In genomic region chr10:323651-324293, GRCh38 we compare ENCODE assay signal across 8 cellular contexts.
DNase-seq lines count a peak whose midpoint lies in the region; ATAC-seq and TF ChIP-seq lines count a peak whose summit lies in the region.

No MANE protein-coding gene starts in this region.

- no peak for TF ChIP-seq EP300 in gastroesophageal sphincter (IDR thresholded peaks at IDR 0.05)

- TF ChIP-seq POLR2A in gastroesophageal sphincter (IDR thresholded peaks at IDR 0.05), result no peak

- H3K9ac ChIP-seq in GM23248 (peak overlapping the region; percentile 78), MM.1S (ENCODE audit: low read length) (no peak overlapping the region)

- peak; percentile 97 for DNase-seq in ELR (ENCODE audit: low read depth)
- DNase-seq in GM23248, result peak; percentile 99
- DNase-seq in M059J (ENCODE audit: low read depth), result peak; percentile 87
- DNase-seq in activated T-cell treated with anti-CD3 and anti-CD28 coated beads, Interleukin-2, amount 50 U/mL, for 1 hour, result peak; percentile 36
- peak; percentile 78 for DNase-seq in retinal pigment epithelial cell (ENCODE audit: low read depth)
- no peak for DNase-seq in MM.1S
- DNase-seq in superior temporal gyrus (ENCODE audit: extremely low spot score), result no peak

- H3F3A ChIP-seq in GM23248 (ENCODE audit: insufficient read depth), result peaks cover 10% of the 10 kb centered on the region; the same call in 1 of the 2 replicates
- H3F3A ChIP-seq in MM.1S (ENCODE audit: insufficient read depth, low read length), result no peaks in the 10 kb centered on the region

- H3K27ac ChIP-seq in GM23248 (peak overlapping the region; percentile 91), gastroesophageal sphincter (peak overlapping the region in 3 of 4 donors; percentile 70 to 77 (median 74)), MM.1S (ENCODE audit: low read length) (no peak overlapping the region)

- peak overlapping the region; percentile 82 for H3K4me2 ChIP-seq in GM23248 (ENCODE audit: unreplicated experiment)
- H3K4me2 ChIP-seq in MM.1S (ENCODE audit: low read depth, low read length), result no peak overlapping the region

- H3K4me3 ChIP-seq in GM23248, result peak overlapping the region; percentile 66
- H3K4me3 ChIP-seq in gastroesophageal sphincter, result peak overlapping the region in 1 of 2 donors; percentile 15
- no peak overlapping the region for H3K4me3 ChIP-seq in retinal pigment epithelial cell (ENCODE audit: low read length)
- no peak overlapping the region for H3K4me3 ChIP-seq in MM.1S (ENCODE audit: low read length)

- whole genome bisulfite sequencing in GM23248 (ENCODE audit: low coverage in 1 of 2, low lambda C conversion rate in 2 of 2, missing lambda C conversion rate in 2 of 2), 2 experiments, result 1 to 2% methylated on average over 15 of the region's 15 CpGs
- WGBS in gastroesophageal sphincter (ENCODE audit: low coverage in 1 of 2), 2 donors, result 7 to 25% methylated on average over 14 to 15 of the region's 15 CpGs

- H3K36me3 ChIP-seq in GM23248 (ENCODE audit: low read depth) (0 out of 2 replicates have a peak, but pooled peaks cover 9% of the 10 kb centered on the region), gastroesophageal sphincter (peaks cover 0 to 59% of the 10 kb centered on the region in 2 donors), MM.1S (replicated peaks; ENCODE audit: insufficient read depth, low read length) (no peaks in the 10 kb centered on the region)

- no peaks in the 10 kb centered on the region for H4K20me1 ChIP-seq in GM23248 (ENCODE audit: insufficient read depth)
- no peaks in the 10 kb centered on the region for H4K20me1 ChIP-seq in MM.1S (ENCODE audit: insufficient read depth, low read length)

- H3K9me2 ChIP-seq in GM23248 (ENCODE audit: insufficient read depth) (no peaks in the 10 kb centered on the region), MM.1S (replicated peaks; ENCODE audit: insufficient read depth, low read length) (no peaks in the 10 kb centered on the region)

- no peaks in the 10 kb centered on the region for H3K27me3 ChIP-seq in GM23248 (replicated peaks; ENCODE audit: insufficient read depth)
- no peaks in the 10 kb centered on the region for H3K27me3 ChIP-seq in gastroesophageal sphincter
- no peaks in the 10 kb centered on the region for H3K27me3 ChIP-seq in MM.1S (replicated peaks; ENCODE audit: insufficient read depth, low read length)

- peaks cover 10% of the 10 kb centered on the region for H3K4me1 ChIP-seq in GM23248 (ENCODE audit: insufficient read depth)
- H3K4me1 ChIP-seq in gastroesophageal sphincter, result peaks cover 0 to 16% (median 5%) of the 10 kb centered on the region in 3 donors
- H3K4me1 ChIP-seq in MM.1S (ENCODE audit: low read length), result no peaks in the 10 kb centered on the region

- H2AFZ ChIP-seq in GM23248 (0 out of 2 replicates have a peak overlapping the region, but pooled peaks have one; percentile 47), MM.1S (ENCODE audit: low read length) (no peak overlapping the region)

- in situ Hi-C loops in GM23248 (cut with MboI), result no loop called here

- H3K79me2 ChIP-seq in GM23248 (ENCODE audit: insufficient read depth) (no peaks in the 10 kb centered on the region), MM.1S (ENCODE audit: low read length) (no peaks in the 10 kb centered on the region)

- peak; percentile 98 for ATAC-seq in gastroesophageal sphincter

- H3K9me3 ChIP-seq in GM23248 (ENCODE audit: low read depth), result no peaks in the 10 kb centered on the region
- H3K9me3 ChIP-seq in gastroesophageal sphincter, result no peaks in the 10 kb centered on the region
- no peaks in the 10 kb centered on the region for H3K9me3 ChIP-seq in MM.1S (replicated peaks; ENCODE audit: insufficient read depth, low read length)

- TF ChIP-seq CTCF in gastroesophageal sphincter (IDR thresholded peaks at IDR 0.05) (no peak), retinal pigment epithelial cell (conservative IDR thresholded peaks at IDR 0.05; ENCODE audit: low read depth, low read length) (no peak), MM.1S (IDR thresholded peaks at IDR 0.05; ENCODE audit: low read length) (no peak)

Comparison
In these comparisons a context has a peak if more than half of its experiments do, and no peak if none do; other contexts are left out.
1. DNase-seq: peak in ELR (single experiment), GM23248 (single experiment), M059J (single experiment), activated T-cell treated with anti-CD3 and anti-CD28 coated beads, Interleukin-2, amount 50 U/mL, for 1 hour (single experiment) and retinal pigment epithelial cell (single experiment); none in MM.1S (single experiment) and superior temporal gyrus (single experiment).